ENCODE assay signal across 19 cellular contexts in the genomic region with DNA sequence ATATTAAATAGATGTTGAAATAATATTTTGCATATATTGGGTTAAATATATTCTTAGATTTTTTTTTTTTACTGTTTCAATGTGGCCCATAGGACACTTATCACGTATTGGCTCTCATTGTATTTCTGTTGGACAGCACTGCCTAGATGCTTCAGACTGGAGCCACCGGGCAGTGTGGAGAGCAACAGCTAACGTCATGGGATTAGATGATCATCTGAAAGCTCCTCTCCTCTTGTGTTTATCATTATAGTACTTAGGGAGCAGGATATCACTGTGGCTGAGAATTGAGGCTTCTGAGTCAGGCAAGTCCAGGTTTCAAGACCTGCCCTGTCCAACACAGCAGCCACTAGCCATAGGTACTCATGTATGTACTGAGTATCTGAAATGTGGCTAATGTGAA.
"Had no signal": no experiment of that assay in that cellular context is flagged by ENCODE, and none has a peak within 500 bp of the region (broad histone marks: within the 10 kb centered on the region; RNA-seq: fewer than 3 reads in every experiment).

No MANE protein-coding gene starts in this region.

- DNase-seq: activated CD4-positive, alpha-beta T cell treated with anti-CD3 and anti-CD28 coated beads for 1 hour; activated effector memory CD4-positive, alpha-beta T cell treated with anti-CD3 and anti-CD28 coated beads, Interleukin-2, amount 50 U/mL, for 16 hours; activated T-cell treated with anti-CD3 and anti-CD28 coated beads, Interleukin-2, amount 50 U/mL, for 72 hours; adrenal gland; body of pancreas; central memory CD4-positive, alpha-beta T cell; effector CD8-positive, alpha-beta T cell; heart right ventricle; lower lobe of right lung; small intestine; stimulated activated CD4-positive, alpha-beta T cell treated with anti-CD3 and anti-CD28 coated beads, Interleukin-15, amount 100 ng/mL, for 24 hours; stimulated activated CD4-positive, alpha-beta T cell treated with anti-CD3 and anti-CD28 coated beads, Interleukin-2, amount 100 ng/mL, for 48 hours; stimulated activated naive CD8-positive, alpha-beta T cell treated with anti-CD3 and anti-CD28 coated beads, Interleukin-15, amount 100 ng/mL, for 72 hours; T-helper 2 cell; testis; upper lobe of left lung; WERI-Rb-1 had no signal

- ATAC-seq: activated T-cell treated with anti-CD3 and anti-CD28 coated beads, Interleukin-2, amount 50 U/mL, for 72 hours; body of pancreas; esophagus mucosa; gastroesophageal sphincter; lower lobe of right lung; stimulated activated naive CD8-positive, alpha-beta T cell treated with anti-CD3 and anti-CD28 coated beads, Interleukin-15, amount 100 ng/mL, for 72 hours had no signal

- H3K27ac ChIP-seq: adrenal gland, body of pancreas, lower lobe of right lung, testis, upper lobe of left lung, WERI-Rb-1 had no signal

- H3K27me3 ChIP-seq: adrenal gland, body of pancreas, gastroesophageal sphincter, heart right ventricle, testis, upper lobe of left lung had no signal
